ENCODE assay signal across 23 cellular contexts in the genomic region with DNA sequence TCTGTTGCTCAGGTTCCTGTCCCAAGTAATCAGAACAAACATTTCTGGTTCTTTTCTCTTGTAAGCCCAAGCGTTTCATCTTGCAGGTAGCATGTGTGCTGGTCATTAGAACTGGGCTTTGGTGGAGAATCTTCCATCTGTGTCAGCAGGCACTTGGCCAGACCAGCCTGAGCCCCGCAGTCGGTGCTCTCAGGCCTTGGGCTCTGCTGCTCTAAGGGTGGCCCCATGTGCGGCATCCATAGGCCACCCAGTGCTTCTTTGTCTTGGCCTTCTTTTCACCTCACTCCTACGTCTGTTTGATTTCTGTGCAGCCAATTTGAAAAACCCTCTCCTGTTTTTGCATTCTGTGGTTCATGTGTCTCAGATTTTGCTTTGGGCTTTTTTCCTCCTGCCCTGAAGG. TPM values are rescaled to one million over a fixed set of nuclear protein-coding genes. Genes with fewer than 3 reads are reported as not detected.
DNase-seq lines count a peak whose midpoint lies in the region; ATAC-seq lines count a peak whose summit lies in the region.
"Had no signal": no experiment of that assay in that cellular context is flagged by ENCODE, and none has a peak within 500 bp of the region (broad histone marks: within the 10 kb centered on the region; RNA-seq: fewer than 3 reads in every experiment).

No MANE protein-coding gene starts in this region.

- ATAC-seq in CD4-positive, CD25-positive, alpha-beta regulatory T cell (ENCODE audit: low read depth in 2 of 2): no peak
- no peak for ATAC-seq in naive thymus-derived CD4-positive, alpha-beta T cell
- ATAC-seq in HG02798 (IDR thresholded peaks at IDR 0.05; ENCODE audit: poor library complexity, unreplicated experiment): no peak
- ATAC-seq: activated T-cell treated with anti-CD3 and anti-CD28 coated beads, Interleukin-2, amount 50 U/mL, for 4 hours; Right ventricle myocardium inferior; stimulated activated naive CD8-positive, alpha-beta T cell treated with anti-CD3 and anti-CD28 coated beads, Interleukin-15, amount 100 ng/mL, for 72 hours had no signal

- POLR2A ChIA-PET in activated CD4-positive, alpha-beta memory T cell treated with anti-CD3 and anti-CD28 coated beads, Interleukin-2, amount 10 ng/mL, durations not matched to agents 7 days and 5 days (lab: Charles Lee): interaction anchor here (1.0 to 3.2 kb wide), 3 partner anchors 22 to 31 kb away, joined by 4 to 15 read pairs (median 5); no protein-coding TSS in a partner anchor
- POLR2A ChIA-PET in naive thymus-derived CD4-positive, alpha-beta T cell (lab: Charles Lee): interaction anchor here (1.4 kb wide), 2 partner anchors 28 kb away, joined by 4 read pairs; no protein-coding TSS in a partner anchor

- H3K9me3 ChIP-seq in CD4-positive, CD25-positive, alpha-beta regulatory T cell (ENCODE audit: control insufficient read depth in 2 of 2, low read length in 2 of 2): no peaks in the 10 kb centered on the region
- no peaks in the 10 kb centered on the region for H3K9me3 ChIP-seq in naive thymus-derived CD4-positive, alpha-beta T cell (ENCODE audit: control insufficient read depth in 2 of 3, low read length in 3 of 3)
- no peaks in the 10 kb centered on the region for H3K9me3 ChIP-seq in HAP-1
- H3K9me3 ChIP-seq: adrenal gland, BE2C, breast epithelium, tibial nerve had no signal

- H3K36me3 Mint-ChIP-seq in activated CD4-positive, alpha-beta T cell treated with anti-CD3 and anti-CD28 coated beads, Interleukin-2, amount 10 ng/mL, durations not matched to agents 24 days and 14 days (ENCODE audit: low read depth): peaks cover 55% of the 10 kb centered on the region
- H3K36me3 Mint-ChIP-seq in CD4-positive, CD25-positive, alpha-beta regulatory T cell: peaks cover 62% of the 10 kb centered on the region
- H3K36me3 Mint-ChIP-seq in activated CD4-positive, alpha-beta memory T cell treated with anti-CD3 and anti-CD28 coated beads, Interleukin-2, amount 10 ng/mL, durations not matched to agents 7 days and 5 days (ENCODE audit: low read depth): peaks cover 74% of the 10 kb centered on the region
- H3K36me3 Mint-ChIP-seq in naive thymus-derived CD4-positive, alpha-beta T cell: peaks cover 14 to 57% (median 26%) of the 10 kb centered on the region in 5 donors

- in situ Hi-C loops in HAP-1 (cut with MboI; ENCODE audit: low sequenced_read_pairs): loop anchor here (5.0 kb wide), 1 partner anchor 53 kb away; a partner anchor contains a TSS

- peak overlapping the region; percentile 50 for H3K27ac ChIP-seq in CD4-positive, CD25-positive, alpha-beta regulatory T cell (ENCODE audit: insufficient read depth, low read length, poor library complexity, severe bottlenecking)
- peak overlapping the region; percentile 52 for H3K27ac ChIP-seq in naive thymus-derived CD4-positive, alpha-beta T cell (ENCODE audit: low read depth, low read length)
- H3K27ac ChIP-seq: adrenal gland, breast epithelium, tibial nerve had no signal

- intact Hi-C loops in activated CD4-positive, alpha-beta T cell treated with anti-CD3 and anti-CD28 coated beads, Interleukin-2, amount 10 ng/mL, durations not matched to agents 24 days and 14 days (cut with micrococcal nuclease): no loop called here
- intact Hi-C loops in naive thymus-derived CD4-positive, alpha-beta T cell (cut with micrococcal nuclease): loop anchor here in 1 of 2 donors (10.0 kb wide), 1 partner anchor 50 kb away; a partner anchor contains a TSS

- peaks cover 34% of the 10 kb centered on the region for H3K4me1 ChIP-seq in CD4-positive, CD25-positive, alpha-beta regulatory T cell (ENCODE audit: control insufficient read depth, insufficient read depth, low read length, poor library complexity, severe bottlenecking)
- peaks cover 13 to 40% of the 10 kb centered on the region in 2 donors for H3K4me1 ChIP-seq in naive thymus-derived CD4-positive, alpha-beta T cell (ENCODE audit: control insufficient read depth in 2 of 2, insufficient read depth in 2 of 2, low read length in 2 of 2)
- no peaks in the 10 kb centered on the region for H3K4me1 ChIP-seq in HAP-1
- H3K4me1 ChIP-seq: BE2C, breast epithelium had no signal

- peak overlapping the region; percentile 32 for H3K4me3 ChIP-seq in CD4-positive, CD25-positive, alpha-beta regulatory T cell (ENCODE audit: low read depth, low read length)
- no peak overlapping the region for H3K4me3 ChIP-seq in naive thymus-derived CD4-positive, alpha-beta T cell (ENCODE audit: low read length)
- no peak overlapping the region for H3K4me3 ChIP-seq in HAP-1
- H3K4me3 ChIP-seq: adrenal gland, breast epithelium, tibial nerve had no signal

- H3K9me3 Mint-ChIP-seq in activated CD4-positive, alpha-beta T cell treated with anti-CD3 and anti-CD28 coated beads, Interleukin-2, amount 10 ng/mL, durations not matched to agents 24 days and 14 days: no peaks in the 10 kb centered on the region
- H3K9me3 Mint-ChIP-seq in CD4-positive, CD25-positive, alpha-beta regulatory T cell: peaks cover 0 to 2% (median 0%) of the 10 kb centered on the region in 7 donors
- H3K9me3 Mint-ChIP-seq in activated CD4-positive, alpha-beta memory T cell treated with anti-CD3 and anti-CD28 coated beads, Interleukin-2, amount 10 ng/mL, durations not matched to agents 7 days and 5 days: no peaks in the 10 kb centered on the region
- no peaks in the 10 kb centered on the region for H3K9me3 Mint-ChIP-seq in naive thymus-derived CD4-positive, alpha-beta T cell
- H3K9me3 Mint-ChIP-seq: activated T-cell treated with anti-CD3 and anti-CD28 coated beads, Interleukin-2, amount 50 U/mL, for 4 hours; stimulated activated naive CD8-positive, alpha-beta T cell treated with anti-CD3 and anti-CD28 coated beads, Interleukin-15, amount 100 ng/mL, for 72 hours had no signal

- no peak for DNase-seq in activated CD4-positive, alpha-beta T cell treated with anti-CD3 and anti-CD28 coated beads, Interleukin-2, amount 10 ng/mL, durations not matched to agents 24 days and 14 days
- DNase-seq in activated CD4-positive, alpha-beta T cell treated with anti-CD3 and anti-CD28 coated beads for 1 hour: no peak
- no peak for DNase-seq in CD4-positive, CD25-positive, alpha-beta regulatory T cell
- no peak for DNase-seq in activated CD4-positive, alpha-beta memory T cell treated with anti-CD3 and anti-CD28 coated beads, Interleukin-2, amount 10 ng/mL, durations not matched to agents 7 days and 5 days
- DNase-seq in naive thymus-derived CD4-positive, alpha-beta T cell: no peak
- no peak for DNase-seq in HAP-1 (ENCODE audit: low spot score in 2 of 2)
- DNase-seq in stimulated activated CD4-positive, alpha-beta T cell treated with anti-CD3 and anti-CD28 coated beads, Interleukin-2, amount 100 ng/mL, for 48 hours: no peak
- DNase-seq: activated CD4-positive, alpha-beta T cell treated with anti-CD3 and anti-CD28 coated beads, Interleukin-2, amount 50 U/mL, for 1 hour; activated T-cell treated with anti-CD3 and anti-CD28 coated beads, Interleukin-2, amount 50 U/mL, for 4 hours; adrenal gland; BE2C; cortex of kidney; GDM1; Karpas-422; MV-4-11; NCI-H187; NCI-H748 treated with DMSO at 0.1 percent for 48 hours; stimulated activated CD4-positive, alpha-beta T cell treated with anti-CD3 and anti-CD28 coated beads, Interleukin-4, amount 100 ng/mL, for 1 hour; stimulated activated naive CD8-positive, alpha-beta T cell treated with anti-CD3 and anti-CD28 coated beads, Interleukin-15, amount 100 ng/mL, for 72 hours had no signal

- peaks cover 69% of the 10 kb centered on the region for H3K36me3 ChIP-seq in CD4-positive, CD25-positive, alpha-beta regulatory T cell (ENCODE audit: control insufficient read depth, insufficient read depth, low read length)
- H3K36me3 ChIP-seq in naive thymus-derived CD4-positive, alpha-beta T cell (ENCODE audit: control insufficient read depth in 2 of 3, insufficient read depth in 3 of 3, low read length in 3 of 3): peaks cover 4 to 79% (median 15%) of the 10 kb centered on the region in 3 experiments
- H3K36me3 ChIP-seq in HAP-1 (replicated peaks): peaks cover 68% of the 10 kb centered on the region
- H3K36me3 ChIP-seq: breast epithelium had no signal

- peak overlapping the region; percentile 15 for H3K4me3 Mint-ChIP-seq in activated CD4-positive, alpha-beta T cell treated with anti-CD3 and anti-CD28 coated beads, Interleukin-2, amount 10 ng/mL, durations not matched to agents 24 days and 14 days
- peak overlapping the region; percentile 6 to 40 (median 38) for H3K4me3 Mint-ChIP-seq in CD4-positive, CD25-positive, alpha-beta regulatory T cell
- no peak overlapping the region for H3K4me3 Mint-ChIP-seq in activated CD4-positive, alpha-beta memory T cell treated with anti-CD3 and anti-CD28 coated beads, Interleukin-2, amount 10 ng/mL, durations not matched to agents 7 days and 5 days
- peak overlapping the region in 9 of 10 donors; percentile 10 to 72 (median 53) for H3K4me3 Mint-ChIP-seq in naive thymus-derived CD4-positive, alpha-beta T cell
- H3K4me3 Mint-ChIP-seq: activated T-cell treated with anti-CD3 and anti-CD28 coated beads, Interleukin-2, amount 50 U/mL, for 4 hours; stimulated activated naive CD8-positive, alpha-beta T cell treated with anti-CD3 and anti-CD28 coated beads, Interleukin-15, amount 100 ng/mL, for 72 hours had no signal

- H3K4me1 Mint-ChIP-seq in activated CD4-positive, alpha-beta T cell treated with anti-CD3 and anti-CD28 coated beads, Interleukin-2, amount 10 ng/mL, durations not matched to agents 24 days and 14 days: peaks cover 42% of the 10 kb centered on the region
- peaks cover 9 to 45% (median 27%) of the 10 kb centered on the region in 4 donors for H3K4me1 Mint-ChIP-seq in CD4-positive, CD25-positive, alpha-beta regulatory T cell
- peaks cover 61% of the 10 kb centered on the region for H3K4me1 Mint-ChIP-seq in activated CD4-positive, alpha-beta memory T cell treated with anti-CD3 and anti-CD28 coated beads, Interleukin-2, amount 10 ng/mL, durations not matched to agents 7 days and 5 days
- H3K4me1 Mint-ChIP-seq in naive thymus-derived CD4-positive, alpha-beta T cell: peaks cover 32 to 49% (median 42%) of the 10 kb centered on the region in 7 donors

- CTCF ChIA-PET in activated CD4-positive, alpha-beta memory T cell treated with anti-CD3 and anti-CD28 coated beads, Interleukin-2, amount 10 ng/mL, durations not matched to agents 7 days and 5 days (lab: Charles Lee): interaction anchor here (2.0 kb wide), 1 partner anchor 13 kb away, joined by 5 read pairs; no protein-coding TSS in a partner anchor
- CTCF ChIA-PET in naive thymus-derived CD4-positive, alpha-beta T cell (lab: Charles Lee): no interaction called here

- H3K27me3 ChIP-seq in CD4-positive, CD25-positive, alpha-beta regulatory T cell (ENCODE audit: control insufficient read depth, insufficient read depth, low read length): no peaks in the 10 kb centered on the region
- no peaks in the 10 kb centered on the region for H3K27me3 ChIP-seq in naive thymus-derived CD4-positive, alpha-beta T cell (ENCODE audit: control insufficient read depth in 2 of 2, insufficient read depth in 2 of 2, low read length in 2 of 2)
- H3K27me3 ChIP-seq in HAP-1 (ENCODE audit: low read depth): no peaks in the 10 kb centered on the region
- H3K27me3 ChIP-seq: adrenal gland, BE2C, breast epithelium, tibial nerve had no signal

- no peaks in the 10 kb centered on the region for H3K27me3 Mint-ChIP-seq in activated CD4-positive, alpha-beta T cell treated with anti-CD3 and anti-CD28 coated beads, Interleukin-2, amount 10 ng/mL, durations not matched to agents 24 days and 14 days
- no peaks in the 10 kb centered on the region for H3K27me3 Mint-ChIP-seq in CD4-positive, CD25-positive, alpha-beta regulatory T cell
- H3K27me3 Mint-ChIP-seq in activated CD4-positive, alpha-beta memory T cell treated with anti-CD3 and anti-CD28 coated beads, Interleukin-2, amount 10 ng/mL, durations not matched to agents 7 days and 5 days: no peaks in the 10 kb centered on the region
- no peaks in the 10 kb centered on the region for H3K27me3 Mint-ChIP-seq in naive thymus-derived CD4-positive, alpha-beta T cell
- H3K27me3 Mint-ChIP-seq: stimulated activated naive CD8-positive, alpha-beta T cell treated with anti-CD3 and anti-CD28 coated beads, Interleukin-15, amount 100 ng/mL, for 72 hours had no signal

- peak overlapping the region; percentile 72 for H3K27ac Mint-ChIP-seq in activated CD4-positive, alpha-beta T cell treated with anti-CD3 and anti-CD28 coated beads, Interleukin-2, amount 10 ng/mL, durations not matched to agents 24 days and 14 days
- peak overlapping the region; percentile 77 to 89 (median 85) for H3K27ac Mint-ChIP-seq in CD4-positive, CD25-positive, alpha-beta regulatory T cell
- peak overlapping the region; percentile 64 for H3K27ac Mint-ChIP-seq in activated CD4-positive, alpha-beta memory T cell treated with anti-CD3 and anti-CD28 coated beads, Interleukin-2, amount 10 ng/mL, durations not matched to agents 7 days and 5 days
- H3K27ac Mint-ChIP-seq in naive thymus-derived CD4-positive, alpha-beta T cell: peak overlapping the region; percentile 56 to 95 (median 85)

RNA-seq across cellular contexts. Expression of a gene that starts 51.6 kb away (rescaled TPM):
- total RNA-seq in activated CD4-positive, alpha-beta T cell treated with anti-CD3 and anti-CD28 coated beads, Interleukin-2, amount 10 ng/mL, durations not matched to agents 24 days and 14 days: 17.2 and 17.3 TPM in 2 replicates
- total RNA-seq in CD4-positive, CD25-positive, alpha-beta regulatory T cell: 9.4 TPM
- 10 to 100 TPM in 3 of 4 donors, 1 to 10 TPM in 1; 8.9 to 19.3 (median 16.0) TPM for polyA plus RNA-seq in CD4-positive, CD25-positive, alpha-beta regulatory T cell
- 1 to 10 TPM; 6.3 to 6.6 TPM for total RNA-seq in activated CD4-positive, alpha-beta memory T cell treated with anti-CD3 and anti-CD28 coated beads, Interleukin-2, amount 10 ng/mL, durations not matched to agents 7 days and 5 days
- total RNA-seq in naive thymus-derived CD4-positive, alpha-beta T cell: 10 to 100 TPM in 3 of 5 experiments, 1 to 10 TPM in 2; 6.2 to 13.9 (median 12.1) TPM
- 10 to 100 TPM; 11.0 to 16.4 TPM for polyA plus RNA-seq in naive thymus-derived CD4-positive, alpha-beta T cell
